In the genomic region with DNA sequence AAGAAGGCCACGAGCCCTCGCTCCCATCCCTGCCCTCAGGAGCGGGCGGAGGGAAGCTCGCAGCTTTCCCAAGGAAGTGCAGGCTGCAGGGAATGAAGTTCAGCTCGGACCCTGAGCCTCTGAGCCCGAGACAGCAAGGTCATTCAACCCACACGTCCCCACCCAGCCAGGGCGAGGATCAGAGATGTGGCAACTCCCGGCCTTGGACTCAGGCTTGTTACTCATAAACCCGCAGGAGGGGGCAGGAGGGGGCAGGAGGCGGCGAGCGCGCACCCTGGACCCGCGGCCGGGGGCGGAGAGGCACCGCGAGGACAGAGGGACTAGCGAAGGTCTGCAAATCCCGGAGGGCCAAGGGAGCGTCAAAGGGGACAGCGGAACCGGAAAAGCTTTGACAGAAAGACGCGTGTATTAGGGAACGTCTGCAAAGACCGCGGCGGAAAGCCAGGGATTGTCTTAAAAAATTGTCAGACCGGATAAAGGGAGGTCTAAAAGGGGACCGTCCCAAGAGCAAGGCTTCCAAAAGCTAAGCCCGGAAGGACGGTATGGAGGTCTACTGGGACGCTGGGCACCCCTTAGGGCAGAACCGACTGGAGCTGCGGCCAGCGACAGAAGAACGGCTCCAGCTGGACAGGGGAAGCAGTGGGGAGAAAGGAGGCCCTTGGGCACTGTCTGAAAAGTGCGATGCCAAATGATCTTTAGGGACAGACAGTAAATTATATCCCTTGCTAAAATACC, we compare ENCODE assay signal across 8 cellular contexts. TPM values are rescaled to one million over a fixed set of nuclear protein-coding genes. Genes with fewer than 3 reads are reported as not detected.
DNase-seq lines count a peak whose midpoint lies in the region; ATAC-seq and TF ChIP-seq lines count a peak whose summit lies in the region.

No MANE protein-coding gene starts in this region.

- no peak for TF ChIP-seq CTCF in fibroblast of pulmonary artery (IDR thresholded peaks at IDR 0.05; ENCODE audit: low read length, missing control alignments)

- H3K27me3 Mint-ChIP-seq in activated T-helper 17 cell treated with anti-CD3 and anti-CD28 coated beads, Interleukin-2, amount 50 U/mL, for 72 hours, result no peaks in the 10 kb centered on the region
- H3K27me3 Mint-ChIP-seq in natural killer cell treated with Interleukin-12 subunit alpha and Interleukin-12 subunit beta and Interleukin-15 and Interleukin-18, amount 100 ng/mL, for 72 hours, result no peaks in the 10 kb centered on the region

- peak overlapping the region; percentile 96 for H3K4me3 ChIP-seq in fibroblast of pulmonary artery (replicated peaks; ENCODE audit: low read depth, low read length)

- H3K36me3 Mint-ChIP-seq in activated T-helper 17 cell treated with anti-CD3 and anti-CD28 coated beads, Interleukin-2, amount 50 U/mL, for 72 hours (ENCODE audit: low read depth), result peaks cover 46% of the 10 kb centered on the region
- peaks cover 12% of the 10 kb centered on the region for H3K36me3 Mint-ChIP-seq in natural killer cell treated with Interleukin-12 subunit alpha and Interleukin-12 subunit beta and Interleukin-15 and Interleukin-18, amount 100 ng/mL, for 72 hours

- H3K27ac Mint-ChIP-seq in activated T-helper 17 cell treated with anti-CD3 and anti-CD28 coated beads, Interleukin-2, amount 50 U/mL, for 72 hours, result peak overlapping the region; percentile 98
- peak overlapping the region; percentile 94 to 100 for H3K27ac Mint-ChIP-seq in natural killer cell treated with Interleukin-12 subunit alpha and Interleukin-12 subunit beta and Interleukin-15 and Interleukin-18, amount 100 ng/mL, for 72 hours

- no peaks in the 10 kb centered on the region for H3K9me3 ChIP-seq in KOPT-K1 (ENCODE audit: insufficient read depth, low read length, poor library complexity, severe bottlenecking)

- no peaks in the 10 kb centered on the region for H3K9me3 Mint-ChIP-seq in activated T-helper 17 cell treated with anti-CD3 and anti-CD28 coated beads, Interleukin-2, amount 50 U/mL, for 72 hours
- H3K9me3 Mint-ChIP-seq in natural killer cell treated with Interleukin-12 subunit alpha and Interleukin-12 subunit beta and Interleukin-15 and Interleukin-18, amount 100 ng/mL, for 72 hours, result no peaks in the 10 kb centered on the region

- H3K36me3 ChIP-seq in KOPT-K1 (ENCODE audit: insufficient read depth, low read length), result peaks cover 30% of the 10 kb centered on the region

- peak overlapping the region; percentile 100 for H3K4me3 Mint-ChIP-seq in activated T-helper 17 cell treated with anti-CD3 and anti-CD28 coated beads, Interleukin-2, amount 50 U/mL, for 72 hours
- peak overlapping the region; percentile 98 for H3K4me3 Mint-ChIP-seq in natural killer cell treated with Interleukin-12 subunit alpha and Interleukin-12 subunit beta and Interleukin-15 and Interleukin-18, amount 100 ng/mL, for 72 hours

- peak; percentile 74 for DNase-seq in DMS153 treated with DMSO at 0.1 percent for 48 hours (lab: John Stamatoyannopoulos, UW; ENCODE audit: unreplicated experiment)
- peak; percentile 92 for DNase-seq in RPMI7951 (ENCODE audit: low read depth)
- DNase-seq in fibroblast of pulmonary artery (ENCODE audit: low read depth), result peak; percentile 84
- DNase-seq in natural killer cell treated with Interleukin-12 subunit alpha and Interleukin-12 subunit beta and Interleukin-15 and Interleukin-18, amount 100 ng/mL, for 72 hours (ENCODE audit: low spot score), result peak; percentile 92
- peak; percentile 77 for DNase-seq in stimulated activated naive CD4-positive, alpha-beta T cell treated with Interleukin-2 at 50 U/mL for 16 hours (lab: John Stamatoyannopoulos, UW)

- peak overlapping the region; percentile 96 for H3K27ac ChIP-seq in KOPT-K1 (ENCODE audit: low read depth, low read length, poor library complexity, severe bottlenecking)

- peak; percentile 27 for ATAC-seq in GM21737 (IDR thresholded peaks at IDR 0.05; ENCODE audit: unreplicated experiment)
- peak; percentile 53 for ATAC-seq in activated T-helper 17 cell treated with anti-CD3 and anti-CD28 coated beads, Interleukin-2, amount 50 U/mL, for 72 hours (replicated peaks)
- peak; percentile 54 to 66 for ATAC-seq in natural killer cell treated with Interleukin-12 subunit alpha and Interleukin-12 subunit beta and Interleukin-15 and Interleukin-18, amount 100 ng/mL, for 72 hours

- H3K4me1 Mint-ChIP-seq in activated T-helper 17 cell treated with anti-CD3 and anti-CD28 coated beads, Interleukin-2, amount 50 U/mL, for 72 hours, result peaks cover 24% of the 10 kb centered on the region
- H3K4me1 Mint-ChIP-seq in natural killer cell treated with Interleukin-12 subunit alpha and Interleukin-12 subunit beta and Interleukin-15 and Interleukin-18, amount 100 ng/mL, for 72 hours (ENCODE audit: low read depth in 2 of 2), result peaks cover 22 to 25% of the 10 kb centered on the region in 2 donors

RNA-seq across cellular contexts. Expression of a gene that starts 0.6 kb away (rescaled TPM):
- 42.9 and 57.1 TPM in 2 replicates for total RNA-seq in RPMI7951 (2014; rRNA removed; shearing (Covaris generic))
- total RNA-seq in activated T-helper 17 cell treated with anti-CD3 and anti-CD28 coated beads, Interleukin-2, amount 50 U/mL, for 72 hours, result 10 to 100 TPM; 72.4 to 94.8 TPM
- total RNA-seq in natural killer cell treated with Interleukin-12 subunit alpha and Interleukin-12 subunit beta and Interleukin-15 and Interleukin-18, amount 100 ng/mL, for 72 hours, result 10 to 100 TPM; 87.4 to 96.1 TPM

RNA-seq across cellular contexts. Expression of a gene that starts 0.8 kb away (rescaled TPM):
- 0.60 and 1.5 TPM in 2 replicates for total RNA-seq in RPMI7951 (2014; rRNA removed; shearing (Covaris generic))
- 1 to 10 TPM; 1.7 to 2.5 TPM for total RNA-seq in activated T-helper 17 cell treated with anti-CD3 and anti-CD28 coated beads, Interleukin-2, amount 50 U/mL, for 72 hours
- 1 to 10 TPM; 1.8 to 2.2 TPM for total RNA-seq in natural killer cell treated with Interleukin-12 subunit alpha and Interleukin-12 subunit beta and Interleukin-15 and Interleukin-18, amount 100 ng/mL, for 72 hours

RNA-seq across cellular contexts. Expression of a gene that starts 16.5 kb away (rescaled TPM):
- total RNA-seq in RPMI7951 (2014; rRNA removed; shearing (Covaris generic)), result 0.20 TPM in 1 of 2 replicates, not detected in the other
- under 1 TPM in 1 of 2 donors, not detected in 1; 0.58 TPM for total RNA-seq in activated T-helper 17 cell treated with anti-CD3 and anti-CD28 coated beads, Interleukin-2, amount 50 U/mL, for 72 hours
- 1 to 10 TPM in 1 of 2 donors, under 1 TPM in 1; 0.67 to 1.8 TPM for total RNA-seq in natural killer cell treated with Interleukin-12 subunit alpha and Interleukin-12 subunit beta and Interleukin-15 and Interleukin-18, amount 100 ng/mL, for 72 hours

RNA-seq across cellular contexts. Expression of a gene that starts 19.9 kb away (rescaled TPM):
- total RNA-seq in RPMI7951 (2014; rRNA removed; shearing (Covaris generic)), result 12.3 and 12.5 TPM in 2 replicates
- 10 to 100 TPM; 31.4 to 57.6 TPM for total RNA-seq in activated T-helper 17 cell treated with anti-CD3 and anti-CD28 coated beads, Interleukin-2, amount 50 U/mL, for 72 hours
- 10 to 100 TPM; 30.4 to 68.3 TPM for total RNA-seq in natural killer cell treated with Interleukin-12 subunit alpha and Interleukin-12 subunit beta and Interleukin-15 and Interleukin-18, amount 100 ng/mL, for 72 hours

RNA-seq across cellular contexts. Expression of a gene that starts 22.0 kb away (rescaled TPM):
- 294 and 310 TPM in 2 replicates for total RNA-seq in RPMI7951 (2014; rRNA removed; shearing (Covaris generic))
- 100 to 1,000 TPM; 361 to 375 TPM for total RNA-seq in activated T-helper 17 cell treated with anti-CD3 and anti-CD28 coated beads, Interleukin-2, amount 50 U/mL, for 72 hours
- total RNA-seq in natural killer cell treated with Interleukin-12 subunit alpha and Interleukin-12 subunit beta and Interleukin-15 and Interleukin-18, amount 100 ng/mL, for 72 hours, result 100 to 1,000 TPM; 237 to 406 TPM

Comparison
In these comparisons a context has a peak if more than half of its experiments do, and no peak if none do; other contexts are left out.
1. Peak in every context shown above with its lines: DNase-seq, ATAC-seq, H3K4me3 ChIP-seq and H3K27ac ChIP-seq.